In the genomic region with DNA sequence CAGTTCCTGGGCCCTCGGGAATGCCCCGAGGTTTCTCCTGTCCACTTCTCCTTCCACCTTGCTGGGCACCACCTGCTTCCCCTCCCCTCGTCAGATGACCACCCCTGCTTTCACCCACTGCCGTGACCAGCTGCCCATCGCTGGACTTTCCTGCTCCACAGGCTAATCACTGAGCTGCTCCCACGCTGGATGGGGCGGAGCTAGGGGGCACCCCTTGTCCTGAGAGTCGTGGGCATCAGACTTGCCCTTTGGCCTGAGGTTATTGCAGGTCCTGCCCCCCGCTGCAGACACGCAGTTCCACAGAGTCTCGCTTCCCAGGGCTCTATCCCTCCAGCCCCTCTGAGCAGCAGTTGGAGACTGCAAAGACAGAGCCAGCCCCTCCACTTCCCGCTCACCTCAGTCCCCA, we compare ENCODE assay signal across 23 cellular contexts. TPM values are rescaled to one million over a fixed set of nuclear protein-coding genes. Genes with fewer than 3 reads are reported as not detected.
DNase-seq lines count a peak whose midpoint lies in the region; ATAC-seq, FAIRE-seq and TF ChIP-seq lines count a peak whose summit lies in the region.
"Had no signal": no experiment of that assay in that cellular context is flagged by ENCODE, and none has a peak within 500 bp of the region (broad histone marks: within the 10 kb centered on the region; RNA-seq: fewer than 3 reads in every experiment).

No MANE protein-coding gene starts in this region.

- DNase-seq in activated CD4-positive, alpha-beta T cell treated with anti-CD3 and anti-CD28 coated beads, Interleukin-2, amount 10 ng/mL, durations not matched to agents 24 days and 14 days, result no peak
- no peak for DNase-seq in activated CD4-positive, alpha-beta T cell treated with anti-CD3 and anti-CD28 coated beads for 48 hours
- DNase-seq in left lobe of liver (ENCODE audit: low spot score) (peak; percentile 80), omental fat pad (ENCODE audit: low spot score) (no peak), upper lobe of right lung (no peak), COR-L47 (lab: John Stamatoyannopoulos, UW) (no peak), frontal cortex (ENCODE audit: low spot score in 2 of 2) (no peak)
- DNase-seq: activated CD4-positive, alpha-beta T cell treated with anti-CD3 and anti-CD28 coated beads, Interleukin-2, amount 50 U/mL, for 1 hour; activated CD8-positive, alpha-beta memory T cell treated with anti-CD3 and anti-CD28 coated beads, Interleukin-2, amount 50 U/mL, for 48 hours; amniotic stem cell; C1 segment of cervical spinal cord; KG1; midbrain; NCI-H1930; SHP77; sigmoid colon; stimulated activated naive B cell treated with anti-CD40 and anti-IgM and Interleukin-4, amounts not matched to agents 10 μg/mL and 1 μg/mL and 100 μg/mL, for 72 hours had no signal

- no peak overlapping the region for H3K4me3 Mint-ChIP-seq in activated CD4-positive, alpha-beta T cell treated with anti-CD3 and anti-CD28 coated beads, Interleukin-2, amount 10 ng/mL, durations not matched to agents 24 days and 14 days

- no peaks in the 10 kb centered on the region for H3K36me3 Mint-ChIP-seq in activated CD4-positive, alpha-beta T cell treated with anti-CD3 and anti-CD28 coated beads, Interleukin-2, amount 10 ng/mL, durations not matched to agents 24 days and 14 days (ENCODE audit: low read depth)
- H3K36me3 Mint-ChIP-seq: stimulated activated naive B cell treated with anti-CD40 and anti-IgM and Interleukin-4, amounts not matched to agents 10 μg/mL and 1 μg/mL and 100 μg/mL, for 72 hours had no signal

- H3K27me3 ChIP-seq in upper lobe of right lung, result peaks cover 4% of the 10 kb centered on the region

- H3K9me3 ChIP-seq in upper lobe of right lung, result no peaks in the 10 kb centered on the region
- H3K9me3 ChIP-seq: gastroesophageal sphincter, sigmoid colon had no signal

- H3K27ac Mint-ChIP-seq in activated CD4-positive, alpha-beta T cell treated with anti-CD3 and anti-CD28 coated beads, Interleukin-2, amount 10 ng/mL, durations not matched to agents 24 days and 14 days, result peak overlapping the region; percentile 47
- H3K27ac Mint-ChIP-seq: stimulated activated naive B cell treated with anti-CD40 and anti-IgM and Interleukin-4, amounts not matched to agents 10 μg/mL and 1 μg/mL and 100 μg/mL, for 72 hours had no signal

- no peaks in the 10 kb centered on the region for H3K4me1 Mint-ChIP-seq in activated CD4-positive, alpha-beta T cell treated with anti-CD3 and anti-CD28 coated beads, Interleukin-2, amount 10 ng/mL, durations not matched to agents 24 days and 14 days

- intact Hi-C loops in activated CD4-positive, alpha-beta T cell treated with anti-CD3 and anti-CD28 coated beads, Interleukin-2, amount 10 ng/mL, durations not matched to agents 24 days and 14 days (cut with micrococcal nuclease), result no loop called here
- intact Hi-C loops in upper lobe of right lung (cut with DNase I), result no loop called here

- no peak overlapping the region for H3K27ac ChIP-seq in upper lobe of right lung
- H3K27ac ChIP-seq: gastroesophageal sphincter, sigmoid colon had no signal

- peak overlapping the region; percentile 30 for H3K4me3 ChIP-seq in upper lobe of right lung
- H3K4me3 ChIP-seq: sigmoid colon had no signal

- no peaks in the 10 kb centered on the region for H3K36me3 ChIP-seq in upper lobe of right lung
- H3K36me3 ChIP-seq: gastroesophageal sphincter, sigmoid colon had no signal

- H3K4me1 ChIP-seq in upper lobe of right lung, result peaks cover 10% of the 10 kb centered on the region

- TF ChIP-seq CTCF in omental fat pad (IDR thresholded peaks at IDR 0.05), result no peak
- TF ChIP-seq CTCF in upper lobe of right lung (IDR thresholded peaks at IDR 0.05), result no peak

- H3K9me3 Mint-ChIP-seq in activated CD4-positive, alpha-beta T cell treated with anti-CD3 and anti-CD28 coated beads, Interleukin-2, amount 10 ng/mL, durations not matched to agents 24 days and 14 days, result no peaks in the 10 kb centered on the region
- H3K9me3 Mint-ChIP-seq: stimulated activated naive B cell treated with anti-CD40 and anti-IgM and Interleukin-4, amounts not matched to agents 10 μg/mL and 1 μg/mL and 100 μg/mL, for 72 hours had no signal

- H3K27me3 Mint-ChIP-seq in activated CD4-positive, alpha-beta T cell treated with anti-CD3 and anti-CD28 coated beads, Interleukin-2, amount 10 ng/mL, durations not matched to agents 24 days and 14 days, result peaks cover 8% of the 10 kb centered on the region

- ATAC-seq in left lobe of liver, result peak; percentile 48
- peak; percentile 59 for ATAC-seq in omental fat pad (ENCODE audit: low FRiP score)
- peak; percentile 46 for ATAC-seq in upper lobe of right lung
- no peak for ATAC-seq in HG02678 (IDR thresholded peaks at IDR 0.05; ENCODE audit: unreplicated experiment)
- ATAC-seq: HCT116; stimulated activated naive B cell treated with anti-CD40 and anti-IgM and Interleukin-4, amounts not matched to agents 10 μg/mL and 1 μg/mL and 100 μg/mL, for 72 hours had no signal

- no peak for FAIRE-seq in frontal cortex (lab: Jason Lieb, UNC)
- FAIRE-seq: A204.1, urothelium cell line had no signal

RNA-seq across cellular contexts. Expression of a gene that starts 0.4 kb away (rescaled TPM):
- not detected in 2 replicates for total RNA-seq in activated CD4-positive, alpha-beta T cell treated with anti-CD3 and anti-CD28 coated beads, Interleukin-2, amount 10 ng/mL, durations not matched to agents 24 days and 14 days
- total RNA-seq in left lobe of liver (72.6 TPM), omental fat pad (1 to 10 TPM in 3 of 4 donors, under 1 TPM in 1; 0.46 to 7.0 (median 2.1) TPM), upper lobe of right lung (11.1 TPM), frontal cortex (6.9 TPM)
- total RNA-seq: NCI-H460 had no signal

RNA-seq across cellular contexts. Expression of a gene that starts 49.1 kb away (rescaled TPM):
- total RNA-seq in activated CD4-positive, alpha-beta T cell treated with anti-CD3 and anti-CD28 coated beads, Interleukin-2, amount 10 ng/mL, durations not matched to agents 24 days and 14 days, result not detected in 2 replicates
- 91.6 TPM for total RNA-seq in left lobe of liver
- under 1 TPM in 2 of 4 donors, not detected in 2; 0.84 to 0.88 TPM for total RNA-seq in omental fat pad
- total RNA-seq in upper lobe of right lung, result 3.9 TPM
- 12.2 TPM for total RNA-seq in frontal cortex
- total RNA-seq: gastroesophageal sphincter had no signal
